1 cellular context compared by ENCODE assay signal in genomic region chr5:175657593-175658271, GRCh38.
TF ChIP-seq lines count a peak whose summit lies in the region.

Gene HRH2 (plus strand): TSS chr5:175658071. CDS start chr5:175683234, 25,163 bp downstream.

TF ChIP-seq in WTC11, 78 proteins besides CTCF, POLR2A, EP300 and RAD21 (continued from another document and continues in another):
- TF ChIP-seq ZMAT4 (CRISPR knock-in tag; IDR thresholded peaks at IDR 0.05) (no peak), ZNF423 (CRISPR knock-in tag; IDR thresholded peaks at IDR 0.05) (peak; percentile 49; the same call in 1 of the 2 replicates), CBFB (CRISPR knock-in tag; IDR thresholded peaks at IDR 0.05; ENCODE audit: low read depth) (no peak), JAZF1 (CRISPR knock-in tag; IDR thresholded peaks at IDR 0.05) (no peak), RELA (CRISPR knock-in tag; IDR thresholded peaks at IDR 0.05; ENCODE audit: borderline replicate concordance) (no peak), NR3C1 (CRISPR knock-in tag; conservative IDR thresholded peaks at IDR 0.05; ENCODE audit: low read depth) (no peak), ERG (CRISPR knock-in tag; IDR thresholded peaks at IDR 0.05) (no peak), E2F5 (CRISPR knock-in tag; IDR thresholded peaks at IDR 0.05) (no peak), TP53 (CRISPR knock-in tag; IDR thresholded peaks at IDR 0.05) (no peak; the same call in 1 of the 2 replicates), ARID4B (CRISPR knock-in tag; IDR thresholded peaks at IDR 0.05; ENCODE audit: borderline replicate concordance) (peak; percentile 55; the same call in 1 of the 2 replicates), ZNF219 (CRISPR knock-in tag; IDR thresholded peaks at IDR 0.05; ENCODE audit: borderline replicate concordance) (no peak), ZNF396 (CRISPR knock-in tag; IDR thresholded peaks at IDR 0.05; ENCODE audit: borderline replicate concordance) (no peak), ZNF121 (CRISPR knock-in tag; IDR thresholded peaks at IDR 0.05) (no peak), ATF1 (CRISPR knock-in tag; IDR thresholded peaks at IDR 0.05) (no peak), USF1 (CRISPR knock-in tag; IDR thresholded peaks at IDR 0.05) (peak; percentile 56; the same call in 1 of the 2 replicates), MAX (CRISPR knock-in tag; IDR thresholded peaks at IDR 0.05) (0 out of 2 replicates have a peak, but pooled peaks have one; percentile 20), ZBTB21 (CRISPR knock-in tag; IDR thresholded peaks at IDR 0.05; ENCODE audit: borderline replicate concordance) (no peak; the same call in 1 of the 2 replicates), FOXK1 (CRISPR knock-in tag; IDR thresholded peaks at IDR 0.05) (no peak), SMAD3 (CRISPR knock-in tag; IDR thresholded peaks at IDR 0.05; ENCODE audit: borderline replicate concordance) (no peak), TCF7 (CRISPR knock-in tag; IDR thresholded peaks at IDR 0.05; ENCODE audit: low read depth) (0 out of 2 replicates have a peak, but pooled peaks have one; percentile 55), NR1H2 (CRISPR knock-in tag; IDR thresholded peaks at IDR 0.05) (no peak), GABPB1 (CRISPR knock-in tag; IDR thresholded peaks at IDR 0.05) (no peak), JUN (CRISPR knock-in tag; IDR thresholded peaks at IDR 0.05) (no peak), NR2C2 (CRISPR knock-in tag; IDR thresholded peaks at IDR 0.05) (no peak), SOX15 (CRISPR knock-in tag; IDR thresholded peaks at IDR 0.05) (no peak), ZNF138 (CRISPR knock-in tag; conservative IDR thresholded peaks at IDR 0.05) (no peak)
- TF ChIP-seq, protein P1, sequence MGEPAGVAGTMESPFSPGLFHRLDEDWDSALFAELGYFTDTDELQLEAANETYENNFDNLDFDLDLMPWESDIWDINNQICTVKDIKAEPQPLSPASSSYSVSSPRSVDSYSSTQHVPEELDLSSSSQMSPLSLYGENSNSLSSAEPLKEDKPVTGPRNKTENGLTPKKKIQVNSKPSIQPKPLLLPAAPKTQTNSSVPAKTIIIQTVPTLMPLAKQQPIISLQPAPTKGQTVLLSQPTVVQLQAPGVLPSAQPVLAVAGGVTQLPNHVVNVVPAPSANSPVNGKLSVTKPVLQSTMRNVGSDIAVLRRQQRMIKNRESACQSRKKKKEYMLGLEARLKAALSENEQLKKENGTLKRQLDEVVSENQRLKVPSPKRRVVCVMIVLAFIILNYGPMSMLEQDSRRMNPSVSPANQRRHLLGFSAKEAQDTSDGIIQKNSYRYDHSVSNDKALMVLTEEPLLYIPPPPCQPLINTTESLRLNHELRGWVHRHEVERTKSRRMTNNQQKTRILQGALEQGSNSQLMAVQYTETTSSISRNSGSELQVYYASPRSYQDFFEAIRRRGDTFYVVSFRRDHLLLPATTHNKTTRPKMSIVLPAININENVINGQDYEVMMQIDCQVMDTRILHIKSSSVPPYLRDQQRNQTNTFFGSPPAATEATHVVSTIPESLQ (CRISPR knock-in tag; IDR thresholded peaks at IDR 0.05): no peak
- TF ChIP-seq, protein P2, sequence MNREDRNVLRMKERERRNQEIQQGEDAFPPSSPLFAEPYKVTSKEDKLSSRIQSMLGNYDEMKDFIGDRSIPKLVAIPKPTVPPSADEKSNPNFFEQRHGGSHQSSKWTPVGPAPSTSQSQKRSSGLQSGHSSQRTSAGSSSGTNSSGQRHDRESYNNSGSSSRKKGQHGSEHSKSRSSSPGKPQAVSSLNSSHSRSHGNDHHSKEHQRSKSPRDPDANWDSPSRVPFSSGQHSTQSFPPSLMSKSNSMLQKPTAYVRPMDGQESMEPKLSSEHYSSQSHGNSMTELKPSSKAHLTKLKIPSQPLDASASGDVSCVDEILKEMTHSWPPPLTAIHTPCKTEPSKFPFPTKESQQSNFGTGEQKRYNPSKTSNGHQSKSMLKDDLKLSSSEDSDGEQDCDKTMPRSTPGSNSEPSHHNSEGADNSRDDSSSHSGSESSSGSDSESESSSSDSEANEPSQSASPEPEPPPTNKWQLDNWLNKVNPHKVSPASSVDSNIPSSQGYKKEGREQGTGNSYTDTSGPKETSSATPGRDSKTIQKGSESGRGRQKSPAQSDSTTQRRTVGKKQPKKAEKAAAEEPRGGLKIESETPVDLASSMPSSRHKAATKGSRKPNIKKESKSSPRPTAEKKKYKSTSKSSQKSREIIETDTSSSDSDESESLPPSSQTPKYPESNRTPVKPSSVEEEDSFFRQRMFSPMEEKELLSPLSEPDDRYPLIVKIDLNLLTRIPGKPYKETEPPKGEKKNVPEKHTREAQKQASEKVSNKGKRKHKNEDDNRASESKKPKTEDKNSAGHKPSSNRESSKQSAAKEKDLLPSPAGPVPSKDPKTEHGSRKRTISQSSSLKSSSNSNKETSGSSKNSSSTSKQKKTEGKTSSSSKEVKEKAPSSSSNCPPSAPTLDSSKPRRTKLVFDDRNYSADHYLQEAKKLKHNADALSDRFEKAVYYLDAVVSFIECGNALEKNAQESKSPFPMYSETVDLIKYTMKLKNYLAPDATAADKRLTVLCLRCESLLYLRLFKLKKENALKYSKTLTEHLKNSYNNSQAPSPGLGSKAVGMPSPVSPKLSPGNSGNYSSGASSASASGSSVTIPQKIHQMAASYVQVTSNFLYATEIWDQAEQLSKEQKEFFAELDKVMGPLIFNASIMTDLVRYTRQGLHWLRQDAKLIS (CRISPR knock-in tag; IDR thresholded peaks at IDR 0.05; ENCODE audit: borderline replicate concordance): no peak
- TF ChIP-seq, protein P3, sequence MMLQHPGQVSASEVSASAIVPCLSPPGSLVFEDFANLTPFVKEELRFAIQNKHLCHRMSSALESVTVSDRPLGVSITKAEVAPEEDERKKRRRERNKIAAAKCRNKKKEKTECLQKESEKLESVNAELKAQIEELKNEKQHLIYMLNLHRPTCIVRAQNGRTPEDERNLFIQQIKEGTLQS (CRISPR knock-in tag; conservative IDR thresholded peaks at IDR 0.05): no peak
- TF ChIP-seq, protein P4, sequence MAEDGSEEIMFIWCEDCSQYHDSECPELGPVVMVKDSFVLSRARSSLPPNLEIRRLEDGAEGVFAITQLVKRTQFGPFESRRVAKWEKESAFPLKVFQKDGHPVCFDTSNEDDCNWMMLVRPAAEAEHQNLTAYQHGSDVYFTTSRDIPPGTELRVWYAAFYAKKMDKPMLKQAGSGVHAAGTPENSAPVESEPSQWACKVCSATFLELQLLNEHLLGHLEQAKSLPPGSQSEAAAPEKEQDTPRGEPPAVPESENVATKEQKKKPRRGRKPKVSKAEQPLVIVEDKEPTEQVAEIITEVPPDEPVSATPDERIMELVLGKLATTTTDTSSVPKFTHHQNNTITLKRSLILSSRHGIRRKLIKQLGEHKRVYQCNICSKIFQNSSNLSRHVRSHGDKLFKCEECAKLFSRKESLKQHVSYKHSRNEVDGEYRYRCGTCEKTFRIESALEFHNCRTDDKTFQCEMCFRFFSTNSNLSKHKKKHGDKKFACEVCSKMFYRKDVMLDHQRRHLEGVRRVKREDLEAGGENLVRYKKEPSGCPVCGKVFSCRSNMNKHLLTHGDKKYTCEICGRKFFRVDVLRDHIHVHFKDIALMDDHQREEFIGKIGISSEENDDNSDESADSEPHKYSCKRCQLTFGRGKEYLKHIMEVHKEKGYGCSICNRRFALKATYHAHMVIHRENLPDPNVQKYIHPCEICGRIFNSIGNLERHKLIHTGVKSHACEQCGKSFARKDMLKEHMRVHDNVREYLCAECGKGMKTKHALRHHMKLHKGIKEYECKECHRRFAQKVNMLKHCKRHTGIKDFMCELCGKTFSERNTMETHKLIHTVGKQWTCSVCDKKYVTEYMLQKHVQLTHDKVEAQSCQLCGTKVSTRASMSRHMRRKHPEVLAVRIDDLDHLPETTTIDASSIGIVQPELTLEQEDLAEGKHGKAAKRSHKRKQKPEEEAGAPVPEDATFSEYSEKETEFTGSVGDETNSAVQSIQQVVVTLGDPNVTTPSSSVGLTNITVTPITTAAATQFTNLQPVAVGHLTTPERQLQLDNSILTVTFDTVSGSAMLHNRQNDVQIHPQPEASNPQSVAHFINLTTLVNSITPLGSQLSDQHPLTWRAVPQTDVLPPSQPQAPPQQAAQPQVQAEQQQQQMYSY (CRISPR knock-in tag; IDR thresholded peaks at IDR 0.05): no peak
- TF ChIP-seq, protein P5, sequence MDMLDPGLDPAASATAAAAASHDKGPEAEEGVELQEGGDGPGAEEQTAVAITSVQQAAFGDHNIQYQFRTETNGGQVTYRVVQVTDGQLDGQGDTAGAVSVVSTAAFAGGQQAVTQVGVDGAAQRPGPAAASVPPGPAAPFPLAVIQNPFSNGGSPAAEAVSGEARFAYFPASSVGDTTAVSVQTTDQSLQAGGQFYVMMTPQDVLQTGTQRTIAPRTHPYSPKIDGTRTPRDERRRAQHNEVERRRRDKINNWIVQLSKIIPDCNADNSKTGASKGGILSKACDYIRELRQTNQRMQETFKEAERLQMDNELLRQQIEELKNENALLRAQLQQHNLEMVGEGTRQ (CRISPR knock-in tag; IDR thresholded peaks at IDR 0.05): peak; percentile 56
- TF ChIP-seq, protein P6, sequence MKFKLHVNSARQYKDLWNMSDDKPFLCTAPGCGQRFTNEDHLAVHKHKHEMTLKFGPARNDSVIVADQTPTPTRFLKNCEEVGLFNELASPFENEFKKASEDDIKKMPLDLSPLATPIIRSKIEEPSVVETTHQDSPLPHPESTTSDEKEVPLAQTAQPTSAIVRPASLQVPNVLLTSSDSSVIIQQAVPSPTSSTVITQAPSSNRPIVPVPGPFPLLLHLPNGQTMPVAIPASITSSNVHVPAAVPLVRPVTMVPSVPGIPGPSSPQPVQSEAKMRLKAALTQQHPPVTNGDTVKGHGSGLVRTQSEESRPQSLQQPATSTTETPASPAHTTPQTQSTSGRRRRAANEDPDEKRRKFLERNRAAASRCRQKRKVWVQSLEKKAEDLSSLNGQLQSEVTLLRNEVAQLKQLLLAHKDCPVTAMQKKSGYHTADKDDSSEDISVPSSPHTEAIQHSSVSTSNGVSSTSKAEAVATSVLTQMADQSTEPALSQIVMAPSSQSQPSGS (CRISPR knock-in tag; IDR thresholded peaks at IDR 0.05; ENCODE audit: borderline replicate concordance, low read depth): no peak
- TF ChIP-seq, protein P7, sequence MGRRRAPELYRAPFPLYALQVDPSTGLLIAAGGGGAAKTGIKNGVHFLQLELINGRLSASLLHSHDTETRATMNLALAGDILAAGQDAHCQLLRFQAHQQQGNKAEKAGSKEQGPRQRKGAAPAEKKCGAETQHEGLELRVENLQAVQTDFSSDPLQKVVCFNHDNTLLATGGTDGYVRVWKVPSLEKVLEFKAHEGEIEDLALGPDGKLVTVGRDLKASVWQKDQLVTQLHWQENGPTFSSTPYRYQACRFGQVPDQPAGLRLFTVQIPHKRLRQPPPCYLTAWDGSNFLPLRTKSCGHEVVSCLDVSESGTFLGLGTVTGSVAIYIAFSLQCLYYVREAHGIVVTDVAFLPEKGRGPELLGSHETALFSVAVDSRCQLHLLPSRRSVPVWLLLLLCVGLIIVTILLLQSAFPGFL (CRISPR knock-in tag; IDR thresholded peaks at IDR 0.05; ENCODE audit: borderline replicate concordance): no peak
